ENCODE assay signal across 1 cellular context in the genomic region with DNA sequence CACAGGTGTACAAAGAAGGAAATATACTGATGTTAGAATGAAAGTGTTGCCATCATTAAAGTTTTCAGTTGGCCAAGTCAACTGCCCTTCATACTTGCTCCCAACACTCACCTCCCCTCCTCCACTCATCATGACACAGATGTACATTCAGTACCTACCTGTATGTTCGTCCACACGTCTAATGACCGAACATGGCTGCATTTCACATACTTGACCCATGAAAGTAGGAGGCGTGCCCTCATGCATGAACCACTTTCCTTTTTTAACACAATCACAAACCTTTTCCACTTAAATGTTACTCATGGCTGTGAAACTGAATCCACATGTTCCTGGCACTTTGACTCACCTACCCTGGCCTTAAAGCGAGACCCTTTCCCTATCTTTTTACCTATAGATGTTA.
A peak's percentile ranks its signal among the peaks of the same experiment; 100 is the strongest.
TF ChIP-seq lines count a peak whose summit lies in the region.

No MANE protein-coding gene starts in this region.

TF ChIP-seq in GM12878, 131 proteins besides CTCF, POLR2A, EP300 and RAD21:
- TF ChIP-seq POLR2AphosphoS5 (IDR thresholded peaks at IDR 0.05; ENCODE audit: low read length) (peak; percentile 62), SMC3 (IDR thresholded peaks at IDR 0.05; ENCODE audit: borderline replicate concordance, low read length) (no peak)
